Comparison of ENCODE assay signal across 8 cellular contexts in the genomic region with DNA sequence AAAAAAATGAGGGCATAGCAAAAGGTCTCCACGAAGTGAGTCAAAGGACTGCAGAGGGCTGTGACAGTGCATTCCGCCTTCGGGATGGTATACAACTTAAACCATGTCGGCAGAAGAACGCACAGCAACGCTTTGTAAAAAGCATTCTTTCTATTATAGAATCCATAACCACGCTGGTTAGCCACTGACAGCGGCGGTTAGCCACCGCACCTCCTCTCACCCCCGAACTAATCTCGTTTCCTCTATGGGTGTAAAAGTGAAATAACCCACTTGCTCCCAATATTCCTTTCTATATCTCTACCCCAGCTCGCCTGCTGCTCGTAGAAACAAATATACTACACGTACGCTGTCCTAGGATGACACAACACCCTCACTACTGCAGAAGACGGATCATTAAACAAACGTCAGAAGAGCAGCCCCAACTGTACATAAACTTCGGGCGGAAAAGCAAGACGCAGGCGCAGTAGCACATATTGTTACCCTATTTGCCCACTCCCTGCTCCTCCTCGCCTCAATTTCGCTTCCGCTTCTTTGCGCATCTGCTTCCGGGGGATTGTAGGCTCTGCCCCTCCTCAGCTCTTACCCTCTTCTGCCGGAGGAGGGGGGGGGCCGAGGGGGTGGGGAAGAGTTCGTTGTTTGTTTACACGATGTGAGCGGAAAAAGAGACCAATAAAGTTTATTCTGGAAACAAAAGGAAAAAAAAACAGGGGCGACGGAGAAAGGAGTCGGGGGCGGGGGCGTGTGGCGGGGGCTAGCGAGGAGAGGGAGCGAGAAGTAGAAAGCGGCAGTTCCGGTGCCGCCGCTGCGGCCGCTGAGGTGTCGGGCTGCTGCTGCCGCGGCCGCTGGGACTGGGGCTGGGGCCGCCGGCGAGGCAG. TPM values are rescaled to one million over a fixed set of nuclear protein-coding genes. Genes with fewer than 3 reads are reported as not detected.
A peak's percentile ranks its signal among the peaks of the same experiment; 100 is the strongest.
DNase-seq lines count a peak whose midpoint lies in the region; ATAC-seq, FAIRE-seq and TF ChIP-seq lines count a peak whose summit lies in the region.

A gene (plus strand): TSS at position 787 of the 875 bp plus-strand sequence. CDS start 50,469 bp downstream, outside the sequence.

- in situ Hi-C loops in GM13977 (cut with MboI; ENCODE audit: low pct_unique_long_range_greater_than_20kb, low sequenced_read_pairs, unreplicated experiment): no loop called here

- peaks cover 28% of the 10 kb centered on the region for H3K4me1 Mint-ChIP-seq in T-helper 1 cell treated with Interleukin-12 subunit alpha and Interleukin-12 subunit beta and Interleukin-4 antibody, amounts not matched to agents 30 μg/mL and 1 μg/mL, for 36 hours (ENCODE audit: low read depth)

- H3K4me1 ChIP-seq in right atrium auricular region (peaks cover 0 to 28% of the 10 kb centered on the region in 2 donors), psoas muscle (peaks cover 32% of the 10 kb centered on the region)

- intact Hi-C loops in psoas muscle (cut with DNase I): loop anchor here (2.0 to 5.0 kb wide), 5 partner anchors 34 to 174 kb away; a partner anchor contains a TSS

- no peaks in the 10 kb centered on the region for H3K9me3 ChIP-seq in right atrium auricular region
- H3K9me3 ChIP-seq in psoas muscle: no peaks in the 10 kb centered on the region

- peak within 1 kb of the TSS; percentile 95 for H3K27ac Mint-ChIP-seq in T-helper 1 cell treated with Interleukin-12 subunit alpha and Interleukin-12 subunit beta and Interleukin-4 antibody, amounts not matched to agents 30 μg/mL and 1 μg/mL, for 36 hours

- peak within 1 kb of the TSS; percentile 87 to 100 for H3K4me3 ChIP-seq in right atrium auricular region
- H3K4me3 ChIP-seq in psoas muscle: peak within 1 kb of the TSS; percentile 96

- peak within 1 kb of the TSS; percentile 98 for H3K4me3 Mint-ChIP-seq in T-helper 1 cell treated with Interleukin-12 subunit alpha and Interleukin-12 subunit beta and Interleukin-4 antibody, amounts not matched to agents 30 μg/mL and 1 μg/mL, for 36 hours

- no peaks in the 10 kb centered on the region for H3K9me3 Mint-ChIP-seq in T-helper 1 cell treated with Interleukin-12 subunit alpha and Interleukin-12 subunit beta and Interleukin-4 antibody, amounts not matched to agents 30 μg/mL and 1 μg/mL, for 36 hours

- peaks cover 5% of the 10 kb centered on the region for H3K36me3 Mint-ChIP-seq in T-helper 1 cell treated with Interleukin-12 subunit alpha and Interleukin-12 subunit beta and Interleukin-4 antibody, amounts not matched to agents 30 μg/mL and 1 μg/mL, for 36 hours (ENCODE audit: low read depth)

- peak; percentile 96 for FAIRE-seq in urothelium cell line (lab: Jason Lieb, UNC)

- peak; percentile 87 for DNase-seq in GM13977 (ENCODE audit: low spot score)
- DNase-seq in NCI-H1694 (lab: John Stamatoyannopoulos, UW): peak; percentile 97
- DNase-seq in amniotic stem cell (lab: John Stamatoyannopoulos, UW): peak; percentile 97
- DNase-seq in right atrium auricular region (ENCODE audit: low spot score): peak; percentile 97
- DNase-seq in psoas muscle: peak; percentile 92 to 96
- DNase-seq in urothelium cell line (ENCODE audit: low spot score): peak; percentile 92

- peaks cover 24% of the 10 kb centered on the region for H3K27me3 Mint-ChIP-seq in T-helper 1 cell treated with Interleukin-12 subunit alpha and Interleukin-12 subunit beta and Interleukin-4 antibody, amounts not matched to agents 30 μg/mL and 1 μg/mL, for 36 hours (ENCODE audit: low read depth)

- TF ChIP-seq CTCF in GM13977 (IDR thresholded peaks at IDR 0.05; ENCODE audit: extremely low read depth, insufficient read depth, missing control alignments): no peak
- no peak for TF ChIP-seq CTCF in right atrium auricular region (IDR thresholded peaks at IDR 0.05)
- no peak for TF ChIP-seq CTCF in psoas muscle (IDR thresholded peaks at IDR 0.05)

- H3K27ac ChIP-seq in right atrium auricular region: peak within 1 kb of the TSS; percentile 98 to 99
- H3K27ac ChIP-seq in psoas muscle: peak within 1 kb of the TSS; percentile 99

- H3K36me3 ChIP-seq in right atrium auricular region (no peaks in the 10 kb centered on the region), psoas muscle (ENCODE audit: insufficient read depth in 1 of 2, low read depth in 1 of 2) (no peaks in the 10 kb centered on the region)

- ATAC-seq in HG02884 (IDR thresholded peaks at IDR 0.05; ENCODE audit: unreplicated experiment) (peak; percentile 61), psoas muscle (peak; percentile 94 to 98 (median 96))

- H3K27me3 ChIP-seq in right atrium auricular region (no peaks in the 10 kb centered on the region), psoas muscle (ENCODE audit: insufficient read depth in 3 of 3, low read length in 2 of 3) (no peaks in the 10 kb centered on the region)

- 0% methylated on average over 44 to 53 of the region's 53 CpGs for WGBS in psoas muscle, 3 donors

RNA-seq across cellular contexts. Expression of the gene that starts here (rescaled TPM):
- total RNA-seq in right atrium auricular region: 10 to 100 TPM; 15.5 to 17.2 TPM
- total RNA-seq in psoas muscle: 10 to 100 TPM; 18.7 to 24.4 (median 20.0) TPM
- polyA plus RNA-seq in psoas muscle: 10 to 100 TPM in 1 of 3 donors, 1 to 10 TPM in 2; 5.6 to 17.3 (median 6.6) TPM

Comparison
In these comparisons a context has a peak if more than half of its experiments do, and no peak if none do; other contexts are left out.
1. Peak in every context shown above with its lines: DNase-seq, ATAC-seq, H3K4me3 ChIP-seq and H3K27ac ChIP-seq.